18 cellular contexts compared by ENCODE assay signal in genomic region chr2:36550006-36550405, GRCh38. TPM values are rescaled to one million over a fixed set of nuclear protein-coding genes. Genes with fewer than 3 reads are reported as not detected.
DNase-seq lines count a peak whose midpoint lies in the region; ATAC-seq and TF ChIP-seq lines count a peak whose summit lies in the region.
"Had no signal": no experiment of that assay in that cellular context is flagged by ENCODE, and none has a peak within 500 bp of the region (broad histone marks: within the 10 kb centered on the region; RNA-seq: fewer than 3 reads in every experiment).

No MANE protein-coding gene starts in this region.

- H3K9me3 ChIP-seq in CD8-positive, alpha-beta T cell (ENCODE audit: low read length), result no peaks in the 10 kb centered on the region
- H3K9me3 ChIP-seq in neural progenitor cell (ENCODE audit: low read depth) (no peaks in the 10 kb centered on the region), prostate gland (no peaks in the 10 kb centered on the region), mesenchymal stem cell (ENCODE audit: control insufficient read depth, low read length) (no peaks in the 10 kb centered on the region)
- H3K9me3 ChIP-seq: Caco-2, MG63, SJCRH30 had no signal

- WGBS in prostate gland, result 97% methylated on average over 5 of the region's 5 CpGs
- WGBS in mesenchymal stem cell, result 93% methylated on average over 5 of the region's 5 CpGs

- H3K9me3 Mint-ChIP-seq in activated CD4-positive, alpha-beta T cell treated with anti-CD3 and anti-CD28 coated beads, Interleukin-2, amount 10 ng/mL, durations not matched to agents 24 days and 14 days, result no peaks in the 10 kb centered on the region
- H3K9me3 Mint-ChIP-seq in CD8-positive, alpha-beta T cell, result no peaks in the 10 kb centered on the region
- H3K9me3 Mint-ChIP-seq in activated T-helper 1 cell treated with anti-CD3 and anti-CD28 coated beads, Interleukin-12 subunit alpha, Interleukin-12 subunit beta, Interleukin-2, Interleukin-4 antibody, amounts not matched to agents 30 ng/mL and 10 ng/mL and 1 ng/mL, durations not matched to agents 14 hours and 24 hours and 36 hours, result no peaks in the 10 kb centered on the region
- H3K9me3 Mint-ChIP-seq in neural progenitor cell, result no peaks in the 10 kb centered on the region
- H3K9me3 Mint-ChIP-seq: CD14-positive monocyte had no signal

- H4K8ac ChIP-seq in mesenchymal stem cell (ENCODE audit: low read length), result no peak overlapping the region

- no peaks in the 10 kb centered on the region for H3K36me3 ChIP-seq in CD8-positive, alpha-beta T cell (ENCODE audit: insufficient read depth, low read length)
- H3K36me3 ChIP-seq in neural progenitor cell (no peaks in the 10 kb centered on the region), prostate gland (no peaks in the 10 kb centered on the region), mesenchymal stem cell (ENCODE audit: control insufficient read depth in 1 of 2, insufficient read depth in 2 of 2, low read depth in 1 of 2, low read length in 2 of 2) (peaks cover 13 to 96% of the 10 kb centered on the region in 2 experiments)

- no peak overlapping the region for H3K14ac ChIP-seq in mesenchymal stem cell (ENCODE audit: low read length in 2 of 2)

- TF ChIP-seq POLR2A in prostate gland (IDR thresholded peaks at IDR 0.05), result no peak

- H3K4me3 ChIP-seq in CD8-positive, alpha-beta T cell (ENCODE audit: low read depth, low read length), result no peak overlapping the region
- H3K4me3 ChIP-seq in neural progenitor cell (no peak overlapping the region), prostate gland (no peak overlapping the region), mesenchymal stem cell (ENCODE audit: insufficient read depth in 1 of 2, low read depth in 1 of 2, low read length in 2 of 2) (peak overlapping the region in 1 of 2 experiments; percentile 7)
- H3K4me3 ChIP-seq: MG63, SJCRH30 had no signal

- H3F3A ChIP-seq in neural progenitor cell (ENCODE audit: low read depth), result no peaks in the 10 kb centered on the region

- peaks cover 5% of the 10 kb centered on the region for H3K4me1 ChIP-seq in CD8-positive, alpha-beta T cell (ENCODE audit: insufficient read depth, low read length)
- no peaks in the 10 kb centered on the region for H3K4me1 ChIP-seq in neural progenitor cell
- H3K4me1 ChIP-seq in prostate gland (replicated peaks), result no peaks in the 10 kb centered on the region
- H3K4me1 ChIP-seq in mesenchymal stem cell (ENCODE audit: control insufficient read depth, insufficient read depth, low read depth, low read length), result no peaks in the 10 kb centered on the region
- H3K4me1 ChIP-seq: SJCRH30 had no signal

- H3K27ac Mint-ChIP-seq in activated CD4-positive, alpha-beta T cell treated with anti-CD3 and anti-CD28 coated beads, Interleukin-2, amount 10 ng/mL, durations not matched to agents 24 days and 14 days, result no peak overlapping the region
- H3K27ac Mint-ChIP-seq in CD8-positive, alpha-beta T cell, result peak overlapping the region; percentile 1
- no peak overlapping the region for H3K27ac Mint-ChIP-seq in activated T-helper 1 cell treated with anti-CD3 and anti-CD28 coated beads, Interleukin-12 subunit alpha, Interleukin-12 subunit beta, Interleukin-2, Interleukin-4 antibody, amounts not matched to agents 30 ng/mL and 10 ng/mL and 1 ng/mL, durations not matched to agents 14 hours and 24 hours and 36 hours
- no peak overlapping the region for H3K27ac Mint-ChIP-seq in neural progenitor cell

- peaks cover 18% of the 10 kb centered on the region for H3K4me1 Mint-ChIP-seq in activated CD4-positive, alpha-beta T cell treated with anti-CD3 and anti-CD28 coated beads, Interleukin-2, amount 10 ng/mL, durations not matched to agents 24 days and 14 days
- H3K4me1 Mint-ChIP-seq in CD8-positive, alpha-beta T cell (ENCODE audit: low read depth), result peaks cover 12% of the 10 kb centered on the region
- H3K4me1 Mint-ChIP-seq in activated T-helper 1 cell treated with anti-CD3 and anti-CD28 coated beads, Interleukin-12 subunit alpha, Interleukin-12 subunit beta, Interleukin-2, Interleukin-4 antibody, amounts not matched to agents 30 ng/mL and 10 ng/mL and 1 ng/mL, durations not matched to agents 14 hours and 24 hours and 36 hours (ENCODE audit: low read depth), result peaks cover 17% of the 10 kb centered on the region
- H3K4me1 Mint-ChIP-seq in neural progenitor cell, result no peaks in the 10 kb centered on the region

- no peak overlapping the region for H3K27ac ChIP-seq in CD8-positive, alpha-beta T cell (ENCODE audit: low read depth, low read length)
- H3K27ac ChIP-seq in neural progenitor cell (peak overlapping the region; percentile 43), prostate gland (no peak overlapping the region), mesenchymal stem cell (ENCODE audit: low read length, poor library complexity, severe bottlenecking) (no peak overlapping the region)
- H3K27ac ChIP-seq: SJCRH30 had no signal

- H2AK5ac ChIP-seq in mesenchymal stem cell (ENCODE audit: low read length, severe bottlenecking), result no peak overlapping the region

- peaks cover 37% of the 10 kb centered on the region for H3K36me3 Mint-ChIP-seq in activated CD4-positive, alpha-beta T cell treated with anti-CD3 and anti-CD28 coated beads, Interleukin-2, amount 10 ng/mL, durations not matched to agents 24 days and 14 days (ENCODE audit: low read depth)
- H3K36me3 Mint-ChIP-seq in CD8-positive, alpha-beta T cell, result peaks cover 54% of the 10 kb centered on the region
- H3K36me3 Mint-ChIP-seq in activated T-helper 1 cell treated with anti-CD3 and anti-CD28 coated beads, Interleukin-12 subunit alpha, Interleukin-12 subunit beta, Interleukin-2, Interleukin-4 antibody, amounts not matched to agents 30 ng/mL and 10 ng/mL and 1 ng/mL, durations not matched to agents 14 hours and 24 hours and 36 hours (ENCODE audit: low read depth), result peaks cover 25% of the 10 kb centered on the region
- H3K36me3 Mint-ChIP-seq in neural progenitor cell, result peaks cover 28% of the 10 kb centered on the region

- intact Hi-C loops in activated CD4-positive, alpha-beta T cell treated with anti-CD3 and anti-CD28 coated beads, Interleukin-2, amount 10 ng/mL, durations not matched to agents 24 days and 14 days (cut with micrococcal nuclease), result no loop called here
- intact Hi-C loops in CD8-positive, alpha-beta T cell (cut with DNase I, micrococcal nuclease), result no loop called here
- intact Hi-C loops in activated T-helper 1 cell treated with anti-CD3 and anti-CD28 coated beads, Interleukin-12 subunit alpha, Interleukin-12 subunit beta, Interleukin-2, Interleukin-4 antibody, amounts not matched to agents 30 ng/mL and 10 ng/mL and 1 ng/mL, durations not matched to agents 14 hours and 24 hours and 36 hours (cut with micrococcal nuclease), result no loop called here
- intact Hi-C loops in prostate gland (cut with DNase I), result no loop called here

- H3K4me2 ChIP-seq in neural progenitor cell, result no peak overlapping the region
- no peak overlapping the region for H3K4me2 ChIP-seq in mesenchymal stem cell (ENCODE audit: low read length, poor library complexity, severe bottlenecking)

- no peaks in the 10 kb centered on the region for H3K27me3 ChIP-seq in CD8-positive, alpha-beta T cell (ENCODE audit: insufficient read depth, low read length)
- no peaks in the 10 kb centered on the region for H3K27me3 ChIP-seq in neural progenitor cell
- no peaks in the 10 kb centered on the region for H3K27me3 ChIP-seq in prostate gland (replicated peaks; ENCODE audit: insufficient read depth)
- no peaks in the 10 kb centered on the region for H3K27me3 ChIP-seq in mesenchymal stem cell (ENCODE audit: control insufficient read depth in 1 of 2, insufficient read depth in 1 of 2, low read length in 2 of 2)
- H3K27me3 ChIP-seq: MG63, SJCRH30 had no signal

- ATAC-seq in CD8-positive, alpha-beta T cell, result no peak

- no peak overlapping the region for H3K9ac ChIP-seq in neural progenitor cell
- no peak overlapping the region for H3K9ac ChIP-seq in mesenchymal stem cell (ENCODE audit: low read length)

- H3K79me1 ChIP-seq in mesenchymal stem cell (replicated peaks; ENCODE audit: low read length, poor library complexity, severe bottlenecking), result peaks cover 13% of the 10 kb centered on the region

- no peak overlapping the region for H3K4ac ChIP-seq in mesenchymal stem cell (ENCODE audit: low read depth in 1 of 2, low read length in 2 of 2)

- no peak overlapping the region for H2BK5ac ChIP-seq in mesenchymal stem cell (ENCODE audit: low read depth, low read length, poor library complexity, severe bottlenecking)

- POLR2A ChIA-PET in CD8-positive, alpha-beta T cell (lab: Charles Lee), result interaction anchor here (0.6 to 0.7 kb wide), 2 partner anchors 236 to 859 kb away, joined by 3 to 4 read pairs; no protein-coding TSS in a partner anchor

- no peak for TF ChIP-seq CTCF in CD8-positive, alpha-beta T cell (IDR thresholded peaks at IDR 0.05)
- no peak for TF ChIP-seq CTCF in neural progenitor cell (IDR thresholded peaks at IDR 0.05)
- no peak for TF ChIP-seq CTCF in prostate gland (IDR thresholded peaks at IDR 0.05)

- DNase-seq in activated CD4-positive, alpha-beta T cell treated with anti-CD3 and anti-CD28 coated beads, Interleukin-2, amount 10 ng/mL, durations not matched to agents 24 days and 14 days, result no peak
- DNase-seq in activated CD4-positive, alpha-beta T cell treated with anti-CD3 and anti-CD28 coated beads for 1 hour, result no peak
- DNase-seq in CD8-positive, alpha-beta T cell, result no peak
- no peak for DNase-seq in activated T-helper 1 cell treated with anti-CD3 and anti-CD28 coated beads, Interleukin-12 subunit alpha, Interleukin-12 subunit beta, Interleukin-2, Interleukin-4 antibody, amounts not matched to agents 30 ng/mL and 10 ng/mL and 1 ng/mL, durations not matched to agents 14 hours and 24 hours and 36 hours (ENCODE audit: low spot score)
- DNase-seq in neural progenitor cell (ENCODE audit: low spot score), result no peak
- no peak for DNase-seq in prostate gland (ENCODE audit: low spot score)
- no peak for DNase-seq in mesenchymal stem cell
- DNase-seq: Caco-2, DMS153, H7, Karpas-422, MG63, NCI-H1092, NCI-H146, NCI-H2081 treated with DMSO at 0.1 percent for 48 hours, NCI-H345, SJCRH30 had no signal

- no peak overlapping the region for H3K18ac ChIP-seq in mesenchymal stem cell (ENCODE audit: low read depth in 1 of 2, low read length in 2 of 2)

- H3K27me3 Mint-ChIP-seq in activated CD4-positive, alpha-beta T cell treated with anti-CD3 and anti-CD28 coated beads, Interleukin-2, amount 10 ng/mL, durations not matched to agents 24 days and 14 days, result no peaks in the 10 kb centered on the region
- H3K27me3 Mint-ChIP-seq in CD8-positive, alpha-beta T cell (ENCODE audit: low read depth), result no peaks in the 10 kb centered on the region
- no peaks in the 10 kb centered on the region for H3K27me3 Mint-ChIP-seq in activated T-helper 1 cell treated with anti-CD3 and anti-CD28 coated beads, Interleukin-12 subunit alpha, Interleukin-12 subunit beta, Interleukin-2, Interleukin-4 antibody, amounts not matched to agents 30 ng/mL and 10 ng/mL and 1 ng/mL, durations not matched to agents 14 hours and 24 hours and 36 hours (ENCODE audit: insufficient read depth)
- H3K27me3 Mint-ChIP-seq in neural progenitor cell (ENCODE audit: insufficient read depth, low read depth), result no peaks in the 10 kb centered on the region

- H2AFZ ChIP-seq in neural progenitor cell (replicated peaks), result no peak overlapping the region
- H2AFZ ChIP-seq in mesenchymal stem cell (ENCODE audit: low read depth, low read length), result no peak overlapping the region

- peak overlapping the region; percentile 25 for H3K4me3 Mint-ChIP-seq in activated CD4-positive, alpha-beta T cell treated with anti-CD3 and anti-CD28 coated beads, Interleukin-2, amount 10 ng/mL, durations not matched to agents 24 days and 14 days
- H3K4me3 Mint-ChIP-seq in CD8-positive, alpha-beta T cell, result no peak overlapping the region
- peak overlapping the region; percentile 4 for H3K4me3 Mint-ChIP-seq in activated T-helper 1 cell treated with anti-CD3 and anti-CD28 coated beads, Interleukin-12 subunit alpha, Interleukin-12 subunit beta, Interleukin-2, Interleukin-4 antibody, amounts not matched to agents 30 ng/mL and 10 ng/mL and 1 ng/mL, durations not matched to agents 14 hours and 24 hours and 36 hours
- H3K4me3 Mint-ChIP-seq in neural progenitor cell, result no peak overlapping the region
- H3K4me3 Mint-ChIP-seq: CD14-positive monocyte had no signal

- H4K91ac ChIP-seq in mesenchymal stem cell (ENCODE audit: low read length), result no peak overlapping the region

- no peak overlapping the region for H2BK12ac ChIP-seq in mesenchymal stem cell (ENCODE audit: low read length in 2 of 2)

- H3K79me2 ChIP-seq in neural progenitor cell (ENCODE audit: low read depth), result no peaks in the 10 kb centered on the region

- no peak overlapping the region for H3K23ac ChIP-seq in mesenchymal stem cell (ENCODE audit: low read length in 2 of 2)

- H2BK120ac ChIP-seq in mesenchymal stem cell (ENCODE audit: low read depth, low read length), result no peak overlapping the region

- CTCF ChIA-PET in CD8-positive, alpha-beta T cell (lab: Charles Lee), result no interaction called here

- no peaks in the 10 kb centered on the region for H4K20me1 ChIP-seq in neural progenitor cell (ENCODE audit: low read depth)

- H2BK15ac ChIP-seq in mesenchymal stem cell (ENCODE audit: low read depth, poor library complexity, severe bottlenecking), result no peak overlapping the region

RNA-seq across cellular contexts. Expression of gene FEZ2, which starts 48.0 kb away (rescaled TPM):
- total RNA-seq in activated CD4-positive, alpha-beta T cell treated with anti-CD3 and anti-CD28 coated beads, Interleukin-2, amount 10 ng/mL, durations not matched to agents 24 days and 14 days, result 13.5 and 17.5 TPM in 2 replicates
- total RNA-seq in CD8-positive, alpha-beta T cell, result 1 to 10 TPM; 5.9 to 7.2 TPM
- total RNA-seq in activated T-helper 1 cell treated with anti-CD3 and anti-CD28 coated beads, Interleukin-12 subunit alpha, Interleukin-12 subunit beta, Interleukin-2, Interleukin-4 antibody, amounts not matched to agents 30 ng/mL and 10 ng/mL and 1 ng/mL, durations not matched to agents 14 hours and 24 hours and 36 hours, result 14.0 and 14.9 TPM in 2 replicates
- total RNA-seq in neural progenitor cell (ENCODE audit: low replicate concordance), result 51.9 and 70.7 TPM in 2 replicates
- total RNA-seq in prostate gland, result 10 to 100 TPM; 37.5 to 49.8 TPM
- 84.1 TPM for polyA plus RNA-seq in mesenchymal stem cell (2013, experiment 1 of 2)
- 88.8 TPM for polyA plus RNA-seq in mesenchymal stem cell (2013, experiment 2 of 2)

Comparison
In these comparisons a context has a peak if more than half of its experiments do, and no peak if none do; other contexts are left out.
1. H3K4me3 Mint-ChIP-seq: peak in activated CD4-positive, alpha-beta T cell treated with anti-CD3 and anti-CD28 coated beads, Interleukin-2, amount 10 ng/mL, durations not matched to agents 24 days and 14 days (single experiment) and activated T-helper 1 cell treated with anti-CD3 and anti-CD28 coated beads, Interleukin-12 subunit alpha, Interleukin-12 subunit beta, Interleukin-2, Interleukin-4 antibody, amounts not matched to agents 30 ng/mL and 10 ng/mL and 1 ng/mL, durations not matched to agents 14 hours and 24 hours and 36 hours (single experiment); none in CD8-positive, alpha-beta T cell (single experiment) and neural progenitor cell (single experiment).